In genomic region chr13:22082030-22082429, GRCh38 we compare ENCODE assay signal across 19 cellular contexts.
"Had no signal": no experiment of that assay in that cellular context is flagged by ENCODE, and none has a peak within 500 bp of the region (broad histone marks: within the 10 kb centered on the region; RNA-seq: fewer than 3 reads in every experiment).

No MANE protein-coding gene starts in this region.

- H3K36me3 Mint-ChIP-seq: brain; memory B cell; natural killer cell treated with Interleukin-12 subunit alpha and Interleukin-12 subunit beta and Interleukin-15 and Interleukin-18, amount 100 ng/mL, for 72 hours had no signal

- ATAC-seq: foreskin keratinocyte; natural killer cell treated with Interleukin-12 subunit alpha and Interleukin-12 subunit beta and Interleukin-15 and Interleukin-18, amount 100 ng/mL, for 72 hours; right cardiac atrium had no signal

- H3K27ac ChIP-seq: foreskin keratinocyte, left ventricle myocardium inferior, skin epidermis, transverse colon had no signal

- H3K27me3 ChIP-seq: foreskin keratinocyte, transverse colon had no signal

- DNase-seq: activated CD4-positive, CD25-positive, alpha-beta regulatory T cell; activated naive CD8-positive, alpha-beta T cell treated with anti-CD3 and anti-CD28 coated beads, Interleukin-2, amount 10 ng/mL, durations not matched to agents 7 days and 5 days; cortex of kidney; effector CD4-positive, alpha-beta T cell; foreskin keratinocyte; glutamatergic neuron; hypothalamus; kidney; left ventricle myocardium inferior; nucleus accumbens; right cardiac atrium; stimulated activated CD4-positive, alpha-beta T cell treated with anti-CD3 and anti-CD28 coated beads, Interleukin-4, amount 100 ng/mL, for 24 hours; stimulated activated naive CD4-positive, alpha-beta T cell treated with Interleukin-2 at 50 U/mL for 16 hours; transverse colon had no signal

- H3K9me3 Mint-ChIP-seq: memory B cell had no signal

- H3K36me3 ChIP-seq: left ventricle myocardium inferior, transverse colon had no signal

- H3K27ac Mint-ChIP-seq: activated naive CD8-positive, alpha-beta T cell treated with anti-CD3 and anti-CD28 coated beads, Interleukin-2, amount 10 ng/mL, durations not matched to agents 7 days and 5 days; brain; memory B cell had no signal

- H3K27me3 Mint-ChIP-seq: activated CD4-positive, alpha-beta T cell treated with anti-CD3 and anti-CD28 coated beads, Interleukin-2, amount 10 ng/mL, durations not matched to agents 24 days and 14 days; activated naive CD8-positive, alpha-beta T cell treated with anti-CD3 and anti-CD28 coated beads, Interleukin-2, amount 10 ng/mL, durations not matched to agents 7 days and 5 days had no signal

- H3K4me3 ChIP-seq: left ventricle myocardium inferior, skin epidermis, transverse colon had no signal

- H3K4me1 ChIP-seq: foreskin keratinocyte, left ventricle myocardium inferior had no signal

- H3K9me3 ChIP-seq: left ventricle myocardium inferior, transverse colon had no signal

- H3K4me3 Mint-ChIP-seq: activated CD4-positive, alpha-beta T cell treated with anti-CD3 and anti-CD28 coated beads, Interleukin-2, amount 10 ng/mL, durations not matched to agents 24 days and 14 days; activated naive CD8-positive, alpha-beta T cell treated with anti-CD3 and anti-CD28 coated beads, Interleukin-2, amount 10 ng/mL, durations not matched to agents 7 days and 5 days; brain; memory B cell had no signal
